8 cellular contexts compared by ENCODE assay signal in genomic region chr13:27172495-27172842, GRCh38. TPM values are rescaled to one million over a fixed set of nuclear protein-coding genes. Genes with fewer than 3 reads are reported as not detected.
A peak's percentile ranks its signal among the peaks of the same experiment; 100 is the strongest.
DNase-seq lines count a peak whose midpoint lies in the region; ATAC-seq and TF ChIP-seq lines count a peak whose summit lies in the region.

No MANE protein-coding gene starts in this region.

- no peaks in the 10 kb centered on the region for H3K9me3 Mint-ChIP-seq in activated CD8-positive, alpha-beta memory T cell treated with anti-CD3 and anti-CD28 coated beads, Interleukin-2, amount 10 ng/mL, durations not matched to agents 7 days and 5 days (ENCODE audit: low read depth)

- DNase-seq in activated CD8-positive, alpha-beta memory T cell treated with anti-CD3 and anti-CD28 coated beads, Interleukin-2, amount 10 ng/mL, durations not matched to agents 7 days and 5 days: peak; percentile 47
- DNase-seq in activated CD8-positive, alpha-beta memory T cell treated with anti-CD3 and anti-CD28 coated beads, Interleukin-2, amount 50 U/mL, for 4 hours: no peak
- DNase-seq in PC-9 (peak in 1 of 2 experiments; percentile 46), choroid plexus epithelial cell (ENCODE audit: low read depth) (peak; percentile 58), NCI-H345 treated with DMSO at 0.1 percent for 48 hours (lab: John Stamatoyannopoulos, UW; ENCODE audit: unreplicated experiment) (no peak)
- no peak for DNase-seq in effector CD4-positive, alpha-beta T cell
- DNase-seq in central memory CD4-positive, alpha-beta T cell: no peak

- H3K9me3 ChIP-seq in PC-9 (ENCODE audit: insufficient read depth, low read depth) (no peaks in the 10 kb centered on the region), mucosa of stomach (ENCODE audit: control insufficient read depth, low read length) (no peaks in the 10 kb centered on the region)

- no peak for TF ChIP-seq CTCF in PC-9 (conservative IDR thresholded peaks at IDR 0.05)
- no peak for TF ChIP-seq CTCF in choroid plexus epithelial cell (conservative IDR thresholded peaks at IDR 0.05; ENCODE audit: low read depth, low read length)

- H3K9me2 ChIP-seq in PC-9 (ENCODE audit: insufficient read depth): no peaks in the 10 kb centered on the region

- H3K4me1 ChIP-seq in PC-9 (replicated peaks; ENCODE audit: insufficient read depth) (peaks cover 28% of the 10 kb centered on the region), mucosa of stomach (ENCODE audit: control insufficient read depth, insufficient read depth, low read length) (peaks cover 27% of the 10 kb centered on the region)

- peak overlapping the region; percentile 90 for H3K4me3 ChIP-seq in PC-9
- peak overlapping the region; percentile 76 for H3K4me3 ChIP-seq in choroid plexus epithelial cell (ENCODE audit: low read depth, low read length)
- H3K4me3 ChIP-seq in mucosa of stomach (ENCODE audit: low read length): no peak overlapping the region

- POLR2A ChIA-PET in PC-9 (lab: Charles Lee; ENCODE audit: unreplicated experiment): no interaction called here

- H3K36me3 Mint-ChIP-seq in activated CD8-positive, alpha-beta memory T cell treated with anti-CD3 and anti-CD28 coated beads, Interleukin-2, amount 10 ng/mL, durations not matched to agents 7 days and 5 days: peaks cover 3% of the 10 kb centered on the region

- H4K20me1 ChIP-seq in PC-9 (ENCODE audit: insufficient read depth): no peaks in the 10 kb centered on the region

- H3K27ac Mint-ChIP-seq in activated CD8-positive, alpha-beta memory T cell treated with anti-CD3 and anti-CD28 coated beads, Interleukin-2, amount 10 ng/mL, durations not matched to agents 7 days and 5 days: peak overlapping the region; percentile 88

- peaks cover 49% of the 10 kb centered on the region for H3K4me1 Mint-ChIP-seq in activated CD8-positive, alpha-beta memory T cell treated with anti-CD3 and anti-CD28 coated beads, Interleukin-2, amount 10 ng/mL, durations not matched to agents 7 days and 5 days

- TSS peak; percentile 64 for BruUV-seq in PC-9 (replicated peaks; lab: Mats Ljungman, UMichigan)

- H3K9ac ChIP-seq in mucosa of stomach (ENCODE audit: low read length): peak overlapping the region; percentile 59

- peak overlapping the region; percentile 79 for H3K4me3 Mint-ChIP-seq in activated CD8-positive, alpha-beta memory T cell treated with anti-CD3 and anti-CD28 coated beads, Interleukin-2, amount 10 ng/mL, durations not matched to agents 7 days and 5 days

- H3K36me3 ChIP-seq in PC-9 (ENCODE audit: low read depth): no peaks in the 10 kb centered on the region
- no peaks in the 10 kb centered on the region for H3K36me3 ChIP-seq in mucosa of stomach (ENCODE audit: control insufficient read depth, insufficient read depth, low read length)

- peak overlapping the region; percentile 61 for H3K27ac ChIP-seq in PC-9

- H3K27me3 Mint-ChIP-seq in activated CD8-positive, alpha-beta memory T cell treated with anti-CD3 and anti-CD28 coated beads, Interleukin-2, amount 10 ng/mL, durations not matched to agents 7 days and 5 days: no peaks in the 10 kb centered on the region

- intact Hi-C loops in PC-9 (cut with micrococcal nuclease; ENCODE audit: unreplicated experiment): loop anchor here (1.0 to 10.0 kb wide), 3 partner anchors 79 to 185 kb away; partner anchors contain the start of gene RPL21

- H3K79me2 ChIP-seq in PC-9 (ENCODE audit: low read depth): peaks cover 34% of the 10 kb centered on the region

- H3F3A ChIP-seq in PC-9 (ENCODE audit: insufficient read depth, low read depth): peaks cover 23% of the 10 kb centered on the region

- H2AFZ ChIP-seq in PC-9: peak overlapping the region; percentile 89

- H3K4me2 ChIP-seq in PC-9: peak overlapping the region; percentile 93

- no peak for ATAC-seq in activated CD8-positive, alpha-beta memory T cell treated with anti-CD3 and anti-CD28 coated beads, Interleukin-2, amount 10 ng/mL, durations not matched to agents 7 days and 5 days

- H3K27me3 ChIP-seq in PC-9 (ENCODE audit: insufficient read depth, low read depth): no peaks in the 10 kb centered on the region
- H3K27me3 ChIP-seq in mucosa of stomach (ENCODE audit: control insufficient read depth, insufficient read depth, low read length): no peaks in the 10 kb centered on the region

- CTCF ChIA-PET in activated CD8-positive, alpha-beta memory T cell treated with anti-CD3 and anti-CD28 coated beads, Interleukin-2, amount 10 ng/mL, durations not matched to agents 7 days and 5 days (lab: Charles Lee): interaction anchor here (0.7 to 1.8 kb wide), 4 partner anchors 28 to 187 kb away, joined by 3 to 5 read pairs (median 4); no protein-coding TSS in a partner anchor
- CTCF ChIA-PET in PC-9 (lab: Charles Lee): interaction anchor here (0.6 to 1.0 kb wide), 2 partner anchors 189 to 190 kb away, joined by 5 to 7 read pairs; no protein-coding TSS in a partner anchor

RNA-seq across cellular contexts. Expression of gene USP12, which starts 0.9 kb away (rescaled TPM):
- 10 to 100 TPM; 32.0 to 38.9 TPM for total RNA-seq in activated CD8-positive, alpha-beta memory T cell treated with anti-CD3 and anti-CD28 coated beads, Interleukin-2, amount 10 ng/mL, durations not matched to agents 7 days and 5 days
- total RNA-seq in PC-9 (2021): 15.4 and 20.8 TPM in 2 replicates

Comparison
In these comparisons a context has a peak if more than half of its experiments do, and no peak if none do; other contexts are left out.
1. DNase-seq: peak in activated CD8-positive, alpha-beta memory T cell treated with anti-CD3 and anti-CD28 coated beads, Interleukin-2, amount 10 ng/mL, durations not matched to agents 7 days and 5 days (single experiment) and choroid plexus epithelial cell (single experiment); none in activated CD8-positive, alpha-beta memory T cell treated with anti-CD3 and anti-CD28 coated beads, Interleukin-2, amount 50 U/mL, for 4 hours (single experiment), effector CD4-positive, alpha-beta T cell (single experiment), central memory CD4-positive, alpha-beta T cell (single experiment) and NCI-H345 treated with DMSO at 0.1 percent for 48 hours (single experiment).